In the genomic region with DNA sequence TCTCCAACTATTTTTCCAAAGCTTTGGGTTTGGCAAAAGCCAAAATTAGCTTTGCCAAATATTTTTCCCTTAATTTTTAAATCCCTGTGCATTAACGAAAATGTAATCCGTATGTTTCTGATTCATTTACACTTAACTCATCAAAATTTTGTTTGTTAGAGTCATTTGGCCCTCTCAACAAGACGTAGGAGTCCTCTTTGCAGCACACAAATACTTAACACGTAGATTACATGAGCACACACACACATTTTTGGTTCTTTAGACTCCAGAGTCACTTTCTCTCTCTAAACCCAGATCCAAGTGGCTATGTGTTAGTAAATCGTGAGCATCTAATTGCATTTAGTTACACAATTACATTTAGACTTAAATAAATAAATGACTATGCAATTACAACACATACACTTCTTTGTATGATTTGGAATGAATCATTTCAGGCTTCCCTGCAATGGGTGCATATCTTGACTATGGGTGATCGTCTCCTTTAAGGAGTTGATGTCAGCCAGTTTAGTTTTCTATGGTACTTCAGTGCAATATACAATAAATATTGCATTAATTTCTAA, we compare ENCODE assay signal across 23 cellular contexts.
"Had no signal": no experiment of that assay in that cellular context is flagged by ENCODE, and none has a peak within 500 bp of the region (broad histone marks: within the 10 kb centered on the region; RNA-seq: fewer than 3 reads in every experiment).

No MANE protein-coding gene starts in this region.

- H3K4me3 ChIP-seq: coronary artery, gastrocnemius medialis, mucosa of descending colon, pancreas, psoas muscle, right atrium auricular region, upper lobe of right lung had no signal

- H3K36me3 ChIP-seq: gastrocnemius medialis, pancreas, right atrium auricular region, upper lobe of right lung had no signal

- H3K9me3 ChIP-seq: gastrocnemius medialis, mucosa of descending colon, pancreas, psoas muscle, upper lobe of right lung had no signal

- H3K4me1 ChIP-seq: gastrocnemius medialis, pancreas, psoas muscle, right atrium auricular region, upper lobe of right lung had no signal

- H3K27me3 ChIP-seq: gastrocnemius medialis, pancreas, right atrium auricular region, upper lobe of right lung had no signal

- DNase-seq: activated CD4-positive, alpha-beta T cell treated with anti-CD3 and anti-CD28 coated beads, Interleukin-2, amount 50 U/mL, for 4 hours; activated CD8-positive, alpha-beta memory T cell treated with anti-CD3 and anti-CD28 coated beads for 24 hours; activated CD8-positive, alpha-beta memory T cell treated with anti-CD3 and anti-CD28 coated beads, Interleukin-2, amount 50 U/mL, for 4 hours; activated naive CD4-positive, alpha-beta T cell; activated T-cell treated with anti-CD3 and anti-CD28 coated beads, Interleukin-2, amount 50 U/mL, for 24 hours; cerebellar nuclear complex; erythroblast; gastrocnemius medialis; head of caudate nucleus; islet precursor cell; left cardiac atrium; mucosa of descending colon; nephron progenitor cell; pancreas; psoas muscle; stimulated activated CD4-positive, alpha-beta T cell treated with anti-CD3 and anti-CD28 coated beads, Interleukin-12 subunit alpha, Interleukin-12 subunit beta, amount 100 ng/mL, for 4 hours; stimulated activated CD4-positive, alpha-beta T cell treated with anti-CD3 and anti-CD28 coated beads, Interleukin-4, amount 100 ng/mL, for 4 hours; stimulated activated naive CD8-positive, alpha-beta T cell treated with anti-CD3 and anti-CD28 coated beads, Interleukin-15, Interleukin-2, amounts not matched to agents 100 U/mL and 50 U/mL, for 24 hours; T-helper 9 cell; upper lobe of right lung had no signal

- H3K27ac ChIP-seq: coronary artery, gastrocnemius medialis, pancreas, psoas muscle, right atrium auricular region, upper lobe of right lung had no signal

- ATAC-seq: activated T-helper 17 cell treated with anti-CD3 and anti-CD28 coated beads, Interleukin-2, amount 50 U/mL, for 72 hours; gastrocnemius medialis; left cardiac atrium; mucosa of descending colon; pancreas; psoas muscle; stimulated activated naive CD8-positive, alpha-beta T cell treated with anti-CD3 and anti-CD28 coated beads, Interleukin-15, Interleukin-2, amounts not matched to agents 100 U/mL and 50 U/mL, for 24 hours; upper lobe of right lung had no signal
